11 cellular contexts compared by ENCODE assay signal in genomic region chr12:110780448-110780847, GRCh38. TPM values are rescaled to one million over a fixed set of nuclear protein-coding genes. Genes with fewer than 3 reads are reported as not detected.
DNase-seq lines count a peak whose midpoint lies in the region; ATAC-seq and TF ChIP-seq lines count a peak whose summit lies in the region.
"Had no signal": no experiment of that assay in that cellular context is flagged by ENCODE, and none has a peak within 500 bp of the region (broad histone marks: within the 10 kb centered on the region; RNA-seq: fewer than 3 reads in every experiment).

No MANE protein-coding gene starts in this region.

- H3K9me3 ChIP-seq in lower lobe of right lung = no peaks in the 10 kb centered on the region
- H3K9me3 ChIP-seq: Peyer's patch had no signal

- H3K27ac ChIP-seq in KMS-11 (peak overlapping the region; percentile 76), lower lobe of right lung (no peak overlapping the region)

- peak overlapping the region; percentile 94 for H3K27ac Mint-ChIP-seq in activated CD4-positive, alpha-beta memory T cell treated with anti-CD3 and anti-CD28 coated beads for 36 hours
- H3K27ac Mint-ChIP-seq in activated naive CD8-positive, alpha-beta T cell = peak overlapping the region; percentile 93

- POLR2A ChIA-PET in activated CD4-positive, alpha-beta memory T cell treated with anti-CD3 and anti-CD28 coated beads for 36 hours (lab: Charles Lee) = no interaction called here

- H2AFZ ChIP-seq in KMS-11 (ENCODE audit: low read depth) = peak overlapping the region; percentile 73; the same call in 1 of the 2 replicates

- H3K4me3 ChIP-seq in KMS-11 (IDR thresholded peaks at IDR 0.05; ENCODE audit: insufficient read depth, low read depth, low read length) (no peak overlapping the region), lower lobe of right lung (no peak overlapping the region)
- H3K4me3 ChIP-seq: Peyer's patch had no signal

- no peak for TF ChIP-seq CTCF in KMS-11 (conservative IDR thresholded peaks at IDR 0.05; ENCODE audit: low read depth, low read length)
- no peak for TF ChIP-seq CTCF in lower lobe of right lung (IDR thresholded peaks at IDR 0.05)

- no peaks in the 10 kb centered on the region for H3K27me3 ChIP-seq in KMS-11 (ENCODE audit: insufficient read depth, low read depth)
- H3K27me3 ChIP-seq in lower lobe of right lung (ENCODE audit: low read depth) = no peaks in the 10 kb centered on the region
- H3K27me3 ChIP-seq: Peyer's patch had no signal

- H3K79me2 ChIP-seq in KMS-11 (ENCODE audit: insufficient read depth, low read depth) = no peaks in the 10 kb centered on the region

- peak overlapping the region; percentile 33 for H3K4me3 Mint-ChIP-seq in activated CD4-positive, alpha-beta memory T cell treated with anti-CD3 and anti-CD28 coated beads for 36 hours
- peak overlapping the region; percentile 21 for H3K4me3 Mint-ChIP-seq in activated naive CD8-positive, alpha-beta T cell

- H3K9me3 Mint-ChIP-seq in activated CD4-positive, alpha-beta memory T cell treated with anti-CD3 and anti-CD28 coated beads for 36 hours = no peaks in the 10 kb centered on the region
- no peaks in the 10 kb centered on the region for H3K9me3 Mint-ChIP-seq in activated naive CD8-positive, alpha-beta T cell (ENCODE audit: low read depth)

- intact Hi-C loops in activated CD4-positive, alpha-beta memory T cell treated with anti-CD3 and anti-CD28 coated beads for 36 hours (cut with micrococcal nuclease) = loop anchor here (1.0 kb wide), 1 partner anchor 202 kb away; no protein-coding TSS in a partner anchor
- intact Hi-C loops in left colon (cut with DNase I, micrococcal nuclease) (no loop called here), lower lobe of right lung (cut with DNase I) (no loop called here)

- peak; percentile 80 for DNase-seq in activated CD4-positive, alpha-beta memory T cell treated with anti-CD3 and anti-CD28 coated beads for 36 hours
- peak; percentile 37 for DNase-seq in stimulated activated CD4-positive, alpha-beta T cell treated with anti-CD3 and anti-CD28 coated beads, Interleukin-2, amount 100 ng/mL, for 48 hours
- DNase-seq in left colon (no peak), lower lobe of right lung (no peak)
- DNase-seq: AML-193, NCI-H2227 treated with DMSO at 0.1 percent for 48 hours had no signal

- H3K4me1 Mint-ChIP-seq in activated CD4-positive, alpha-beta memory T cell treated with anti-CD3 and anti-CD28 coated beads for 36 hours (ENCODE audit: low read depth) = peaks cover 75% of the 10 kb centered on the region
- peaks cover 56% of the 10 kb centered on the region for H3K4me1 Mint-ChIP-seq in activated naive CD8-positive, alpha-beta T cell (ENCODE audit: low read depth)

- no peaks in the 10 kb centered on the region for H4K20me1 ChIP-seq in KMS-11 (ENCODE audit: insufficient read depth)

- peak overlapping the region; percentile 39 for H3K4me2 ChIP-seq in KMS-11

- no peaks in the 10 kb centered on the region for H3K36me3 ChIP-seq in KMS-11 (ENCODE audit: insufficient read depth)
- H3K36me3 ChIP-seq in lower lobe of right lung = no peaks in the 10 kb centered on the region
- H3K36me3 ChIP-seq: Peyer's patch had no signal

- H3K36me3 Mint-ChIP-seq in activated CD4-positive, alpha-beta memory T cell treated with anti-CD3 and anti-CD28 coated beads for 36 hours = no peaks in the 10 kb centered on the region
- no peaks in the 10 kb centered on the region for H3K36me3 Mint-ChIP-seq in activated naive CD8-positive, alpha-beta T cell

- CTCF ChIA-PET in activated CD4-positive, alpha-beta memory T cell treated with anti-CD3 and anti-CD28 coated beads for 36 hours (lab: Charles Lee) = no interaction called here

- H3K27me3 Mint-ChIP-seq in activated CD4-positive, alpha-beta memory T cell treated with anti-CD3 and anti-CD28 coated beads for 36 hours = no peaks in the 10 kb centered on the region
- no peaks in the 10 kb centered on the region for H3K27me3 Mint-ChIP-seq in activated naive CD8-positive, alpha-beta T cell

- ATAC-seq in HG02840 (IDR thresholded peaks at IDR 0.05; ENCODE audit: low FRiP score, unreplicated experiment) (no peak), HG03378 (IDR thresholded peaks at IDR 0.05; ENCODE audit: unreplicated experiment) (no peak), left colon (no peak), lower lobe of right lung (no peak)

- H3K4me1 ChIP-seq in KMS-11 (ENCODE audit: low read depth, poor library complexity, severe bottlenecking) = peaks cover 55% of the 10 kb centered on the region
- no peaks in the 10 kb centered on the region for H3K4me1 ChIP-seq in lower lobe of right lung

- H3K9ac ChIP-seq in KMS-11 = no peak overlapping the region

RNA-seq across cellular contexts. Expression of gene PPP1CC, which starts 37.8 kb away (rescaled TPM):
- 100 to 1,000 TPM; 334 to 343 TPM for total RNA-seq in activated CD4-positive, alpha-beta memory T cell treated with anti-CD3 and anti-CD28 coated beads for 36 hours
- total RNA-seq in left colon (100 to 1,000 TPM; 165 to 178 TPM), lower lobe of right lung (97.8 TPM)

Comparison
In these comparisons a context has a peak if more than half of its experiments do, and no peak if none do; other contexts are left out.
1. DNase-seq: peak in activated CD4-positive, alpha-beta memory T cell treated with anti-CD3 and anti-CD28 coated beads for 36 hours (single experiment) and stimulated activated CD4-positive, alpha-beta T cell treated with anti-CD3 and anti-CD28 coated beads, Interleukin-2, amount 100 ng/mL, for 48 hours (2 of 2); none in left colon (0 of 2) and lower lobe of right lung (single experiment).